Comparison of ENCODE assay signal across 10 cellular contexts in the genomic region with DNA sequence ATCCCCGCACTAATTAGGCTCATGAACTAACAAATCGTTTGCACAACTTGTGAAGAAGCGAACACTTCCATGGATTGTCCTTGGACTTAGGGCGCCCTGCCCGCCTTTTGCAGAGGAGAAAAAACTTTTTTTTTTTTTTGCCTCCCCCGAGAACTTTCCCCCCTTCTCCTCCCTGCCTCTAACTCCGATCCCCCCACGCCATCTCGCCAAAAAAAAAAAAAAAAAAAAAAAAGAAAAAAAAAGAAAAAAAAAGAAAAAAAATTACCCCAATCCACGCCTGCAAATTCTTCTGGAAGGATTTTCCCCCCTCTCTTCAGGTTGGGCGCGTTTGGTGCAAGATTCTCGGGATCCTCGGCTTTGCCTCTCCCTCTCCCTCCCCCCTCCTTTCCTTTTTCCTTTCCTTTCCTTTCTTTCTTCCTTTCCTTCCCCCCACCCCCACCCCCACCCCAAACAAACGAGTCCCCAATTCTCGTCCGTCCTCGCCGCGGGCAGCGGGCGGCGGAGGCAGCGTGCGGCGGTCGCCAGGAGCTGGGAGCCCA. TPM values are rescaled to one million over a fixed set of nuclear protein-coding genes. Genes with fewer than 3 reads are reported as not detected.
DNase-seq lines count a peak whose midpoint lies in the region; ATAC-seq and TF ChIP-seq lines count a peak whose summit lies in the region.
"Had no signal": no experiment of that assay in that cellular context is flagged by ENCODE, and none has a peak within 500 bp of the region (broad histone marks: within the 10 kb centered on the region; RNA-seq: fewer than 3 reads in every experiment).

A gene (plus strand): TSS at position 41 of the 539 bp plus-strand sequence. CDS start 522 bp downstream, outside the sequence.

- peaks cover 5 to 7% of the 10 kb centered on the region in 2 donors for H3K4me1 ChIP-seq in breast epithelium
- peaks cover 38% of the 10 kb centered on the region for H3K4me1 ChIP-seq in mesenchymal stem cell (ENCODE audit: control insufficient read depth, insufficient read depth, low read depth, low read length)
- peaks cover 0 to 57% (median 27%) of the 10 kb centered on the region in 4 donors for H3K4me1 ChIP-seq in tibial artery

- H3K4me2 ChIP-seq in mesenchymal stem cell (ENCODE audit: low read length, poor library complexity, severe bottlenecking), result peak within 1 kb of the TSS; percentile 59

- H3K18ac ChIP-seq in mesenchymal stem cell (ENCODE audit: low read depth in 1 of 2, low read length in 2 of 2), result no peak within 1 kb of the TSS

- H2AFZ ChIP-seq in mesenchymal stem cell (ENCODE audit: low read depth, low read length), result peak within 1 kb of the TSS; percentile 18

- H2BK15ac ChIP-seq in mesenchymal stem cell (ENCODE audit: low read depth, poor library complexity, severe bottlenecking), result no peak within 1 kb of the TSS

- H3K14ac ChIP-seq in mesenchymal stem cell (ENCODE audit: low read length in 2 of 2), result no peak within 1 kb of the TSS

- H3K36me3 ChIP-seq in breast epithelium (no peaks in the 10 kb centered on the region), mesenchymal stem cell (ENCODE audit: control insufficient read depth in 1 of 2, insufficient read depth in 2 of 2, low read depth in 1 of 2, low read length in 2 of 2) (peaks cover 0 to 5% of the 10 kb centered on the region in 2 experiments), tibial artery (no peaks in the 10 kb centered on the region)

- peaks cover 17% of the 10 kb centered on the region for H3K4me1 Mint-ChIP-seq in activated naive CD4-positive, alpha-beta T cell treated with anti-CD3 and anti-CD28 coated beads, Interleukin-2, amount 10 ng/mL, durations not matched to agents 7 days and 5 days
- H3K4me1 Mint-ChIP-seq in natural killer cell treated with Interleukin-12 subunit alpha and Interleukin-12 subunit beta and Interleukin-15 and Interleukin-18, amount 100 ng/mL, for 72 hours (ENCODE audit: low read depth in 2 of 2), result peaks cover 5 to 9% of the 10 kb centered on the region in 2 donors

- H3K9ac ChIP-seq in mesenchymal stem cell (ENCODE audit: low read length), result peak within 1 kb of the TSS; percentile 100

- H3K27me3 Mint-ChIP-seq in activated naive CD4-positive, alpha-beta T cell treated with anti-CD3 and anti-CD28 coated beads, Interleukin-2, amount 10 ng/mL, durations not matched to agents 7 days and 5 days, result peaks cover 98% of the 10 kb centered on the region
- peaks cover 40 to 54% of the 10 kb centered on the region in 2 donors for H3K27me3 Mint-ChIP-seq in natural killer cell treated with Interleukin-12 subunit alpha and Interleukin-12 subunit beta and Interleukin-15 and Interleukin-18, amount 100 ng/mL, for 72 hours

- no peak for TF ChIP-seq CTCF in breast epithelium (IDR thresholded peaks at IDR 0.05)
- no peak for TF ChIP-seq CTCF in tibial artery (IDR thresholded peaks at IDR 0.05)

- H3K9me3 ChIP-seq in breast epithelium (no peaks in the 10 kb centered on the region), mesenchymal stem cell (ENCODE audit: control insufficient read depth, low read length) (no peaks in the 10 kb centered on the region), tibial artery (no peaks in the 10 kb centered on the region)

- CTCF ChIA-PET in activated naive CD4-positive, alpha-beta T cell treated with anti-CD3 and anti-CD28 coated beads, Interleukin-2, amount 10 ng/mL, durations not matched to agents 7 days and 5 days (lab: Charles Lee), result no interaction called here

- H3K4me3 Mint-ChIP-seq in activated naive CD4-positive, alpha-beta T cell treated with anti-CD3 and anti-CD28 coated beads, Interleukin-2, amount 10 ng/mL, durations not matched to agents 7 days and 5 days, result peak within 1 kb of the TSS; percentile 51
- no peak within 1 kb of the TSS for H3K4me3 Mint-ChIP-seq in natural killer cell treated with Interleukin-12 subunit alpha and Interleukin-12 subunit beta and Interleukin-15 and Interleukin-18, amount 100 ng/mL, for 72 hours
- H3K4me3 Mint-ChIP-seq: dendritic cell treated with granulocyte-macrophage colony-stimulating factor and Interleukin-4, amounts not matched to agents 40 ng/mL and 50 ng/mL, for 4 days had no signal

- no peak for TF ChIP-seq POLR2A in breast epithelium (IDR thresholded peaks at IDR 0.05)

- 1% methylated on average over 22 of the region's 27 CpGs for WGBS in mesenchymal stem cell

- H2AK5ac ChIP-seq in mesenchymal stem cell (ENCODE audit: low read length, severe bottlenecking), result no peak within 1 kb of the TSS

- no peak within 1 kb of the TSS for H2BK12ac ChIP-seq in mesenchymal stem cell (ENCODE audit: low read length in 2 of 2)

- peak within 1 kb of the TSS in 1 of 2 experiments; percentile 85 for H3K23ac ChIP-seq in mesenchymal stem cell (ENCODE audit: low read length in 2 of 2)

- peaks cover 1% of the 10 kb centered on the region for H3K36me3 Mint-ChIP-seq in activated naive CD4-positive, alpha-beta T cell treated with anti-CD3 and anti-CD28 coated beads, Interleukin-2, amount 10 ng/mL, durations not matched to agents 7 days and 5 days
- peaks cover under 1% of the 10 kb centered on the region for H3K36me3 Mint-ChIP-seq in natural killer cell treated with Interleukin-12 subunit alpha and Interleukin-12 subunit beta and Interleukin-15 and Interleukin-18, amount 100 ng/mL, for 72 hours

- no peak for ATAC-seq in natural killer cell treated with Interleukin-12 subunit alpha and Interleukin-12 subunit beta and Interleukin-15 and Interleukin-18, amount 100 ng/mL, for 72 hours

- H3K4ac ChIP-seq in mesenchymal stem cell (ENCODE audit: low read depth in 1 of 2, low read length in 2 of 2), result no peak within 1 kb of the TSS

- H3K27ac Mint-ChIP-seq in activated naive CD4-positive, alpha-beta T cell treated with anti-CD3 and anti-CD28 coated beads, Interleukin-2, amount 10 ng/mL, durations not matched to agents 7 days and 5 days, result peak within 1 kb of the TSS; percentile 70
- no peak within 1 kb of the TSS for H3K27ac Mint-ChIP-seq in natural killer cell treated with Interleukin-12 subunit alpha and Interleukin-12 subunit beta and Interleukin-15 and Interleukin-18, amount 100 ng/mL, for 72 hours
- H3K27ac Mint-ChIP-seq: dendritic cell treated with granulocyte-macrophage colony-stimulating factor and Interleukin-4, amounts not matched to agents 40 ng/mL and 50 ng/mL, for 4 days had no signal

- H3K27me3 ChIP-seq in breast epithelium, result peaks cover 5 to 97% of the 10 kb centered on the region in 2 donors
- H3K27me3 ChIP-seq in mesenchymal stem cell (ENCODE audit: control insufficient read depth in 1 of 2, insufficient read depth in 1 of 2, low read length in 2 of 2), result peaks cover 0 to 99% of the 10 kb centered on the region in 2 experiments
- peaks cover 0 to 59% of the 10 kb centered on the region in 2 donors for H3K27me3 ChIP-seq in tibial artery

- no peak within 1 kb of the TSS for H4K8ac ChIP-seq in mesenchymal stem cell (ENCODE audit: low read length)

- intact Hi-C loops in breast epithelium (cut with DNase I; ENCODE audit: low total_unique reads), result no loop called here
- intact Hi-C loops in tibial artery (cut with DNase I; ENCODE audit: low total_unique reads), result loop anchor here (2.0 to 5.0 kb wide), 2 partner anchors 165 to 504 kb away; a partner anchor contains a TSS

- H2BK5ac ChIP-seq in mesenchymal stem cell (ENCODE audit: low read depth, low read length, poor library complexity, severe bottlenecking), result no peak within 1 kb of the TSS

- no peaks in the 10 kb centered on the region for H3K9me3 Mint-ChIP-seq in activated naive CD4-positive, alpha-beta T cell treated with anti-CD3 and anti-CD28 coated beads, Interleukin-2, amount 10 ng/mL, durations not matched to agents 7 days and 5 days
- H3K9me3 Mint-ChIP-seq in natural killer cell treated with Interleukin-12 subunit alpha and Interleukin-12 subunit beta and Interleukin-15 and Interleukin-18, amount 100 ng/mL, for 72 hours, result no peaks in the 10 kb centered on the region
- H3K9me3 Mint-ChIP-seq: dendritic cell treated with granulocyte-macrophage colony-stimulating factor and Interleukin-4, amounts not matched to agents 40 ng/mL and 50 ng/mL, for 4 days had no signal

- H3K27ac ChIP-seq in breast epithelium (peak within 1 kb of the TSS; percentile 13 to 88), mesenchymal stem cell (ENCODE audit: low read length, poor library complexity, severe bottlenecking) (no peak within 1 kb of the TSS), tibial artery (peak within 1 kb of the TSS; percentile 91 to 94)

- H2BK120ac ChIP-seq in mesenchymal stem cell (ENCODE audit: low read depth, low read length), result no peak within 1 kb of the TSS

- no peak for DNase-seq in activated naive CD4-positive, alpha-beta T cell treated with anti-CD3 and anti-CD28 coated beads, Interleukin-2, amount 10 ng/mL, durations not matched to agents 7 days and 5 days
- DNase-seq in activated naive CD4-positive, alpha-beta T cell treated with anti-CD3 and anti-CD28 coated beads, Interleukin-2, amount 50 U/mL, for 16 hours, result no peak
- DNase-seq in breast epithelium (ENCODE audit: low spot score in 2 of 2), result no peak
- no peak for DNase-seq in mesenchymal stem cell
- DNase-seq in tibial artery, result no peak
- no peak for DNase-seq in NCI-H2227 (lab: John Stamatoyannopoulos, UW; ENCODE audit: unreplicated experiment)
- no peak for DNase-seq in NCI-H1436 treated with DMSO at 0.1 percent for 48 hours (lab: John Stamatoyannopoulos, UW)
- no peak for DNase-seq in natural killer cell treated with Interleukin-12 subunit alpha and Interleukin-12 subunit beta and Interleukin-15 and Interleukin-18, amount 100 ng/mL, for 72 hours (ENCODE audit: low spot score)
- DNase-seq: NCI-H2029 treated with DMSO at 0.1 percent for 48 hours had no signal

- H3K4me3 ChIP-seq in breast epithelium, result peak within 1 kb of the TSS; percentile 48 to 72 (median 69)
- H3K4me3 ChIP-seq in mesenchymal stem cell (ENCODE audit: insufficient read depth in 1 of 2, low read depth in 1 of 2, low read length in 2 of 2), result peak within 1 kb of the TSS in 1 of 2 experiments; percentile 95
- peak within 1 kb of the TSS; percentile 68 to 69 for H3K4me3 ChIP-seq in tibial artery

- no peaks in the 10 kb centered on the region for H3K79me1 ChIP-seq in mesenchymal stem cell (replicated peaks; ENCODE audit: low read length, poor library complexity, severe bottlenecking)

- no peak within 1 kb of the TSS for H4K91ac ChIP-seq in mesenchymal stem cell (ENCODE audit: low read length)

RNA-seq across cellular contexts. Expression of the gene that starts here (rescaled TPM):
- 1 to 10 TPM in 1 of 3 donors, under 1 TPM in 2; 0.29 to 7.8 (median 0.98) TPM for total RNA-seq in breast epithelium
- not detected for polyA plus RNA-seq in mesenchymal stem cell (2013, experiment 1 of 2)
- polyA plus RNA-seq in mesenchymal stem cell (2013, experiment 2 of 2), result not detected
- total RNA-seq in natural killer cell treated with Interleukin-12 subunit alpha and Interleukin-12 subunit beta and Interleukin-15 and Interleukin-18, amount 100 ng/mL, for 72 hours, result not detected
